ENCODE assay signal across 8 cellular contexts in the genomic region with DNA sequence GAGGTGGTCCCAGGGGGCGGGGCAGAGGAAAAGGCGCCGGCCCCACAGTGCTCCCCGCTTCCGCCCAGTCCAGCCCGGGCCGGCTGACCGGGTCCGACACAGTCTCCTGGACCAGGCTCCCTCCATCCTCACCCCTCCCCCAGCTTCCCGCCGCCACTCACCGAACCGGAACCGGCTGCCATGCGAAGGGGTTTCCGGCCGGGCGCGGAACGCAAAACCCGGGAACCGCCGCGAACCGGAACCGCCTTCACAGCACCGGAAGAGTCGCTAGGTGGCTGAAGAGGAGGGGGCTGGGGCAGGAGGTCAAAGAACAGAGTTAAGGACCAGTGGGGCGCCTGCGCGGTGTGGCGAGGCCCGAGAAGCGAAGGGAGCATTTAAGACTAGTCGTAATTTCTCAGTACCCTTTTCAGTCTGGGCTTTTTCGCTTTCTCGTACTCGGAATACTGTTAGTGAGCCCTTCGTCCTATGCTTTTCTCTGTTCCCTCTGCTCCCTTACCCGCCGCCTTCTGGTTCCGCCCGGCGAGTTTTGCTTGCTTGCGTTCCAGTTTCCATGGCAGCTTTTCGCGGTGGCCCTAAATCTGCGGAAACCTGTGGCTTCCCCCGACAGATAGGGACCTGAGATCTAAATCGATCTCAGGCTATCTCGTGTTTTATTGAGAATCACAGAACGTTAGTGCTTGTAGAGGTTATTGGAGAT. TPM values are rescaled to one million over a fixed set of nuclear protein-coding genes. Genes with fewer than 3 reads are reported as not detected.
DNase-seq lines count a peak whose midpoint lies in the region; ATAC-seq, FAIRE-seq and TF ChIP-seq lines count a peak whose summit lies in the region.

A gene (minus strand): TSS at position 213 of the 697 bp plus-strand sequence. CDS start 4,607 bp downstream, outside the sequence.

- ATAC-seq in GM21737 (IDR thresholded peaks at IDR 0.05; ENCODE audit: unreplicated experiment) = peak; percentile 56
- ATAC-seq in activated T-cell treated with anti-CD3 and anti-CD28 coated beads, Interleukin-2, amount 50 U/mL, for 72 hours (replicated peaks in 1 of 2) = peak; percentile 89 to 90

- peaks cover 42% of the 10 kb centered on the region for H3K4me1 ChIP-seq in KMS-11 (ENCODE audit: low read depth, poor library complexity, severe bottlenecking)
- peaks cover 18 to 29% (median 22%) of the 10 kb centered on the region in 4 donors for H3K4me1 ChIP-seq in esophagus muscularis mucosa

- H3K4me1 Mint-ChIP-seq in activated T-cell treated with anti-CD3 and anti-CD28 coated beads, Interleukin-2, amount 50 U/mL, for 72 hours (ENCODE audit: low read depth) = peaks cover 52% of the 10 kb centered on the region

- no peak for TF ChIP-seq EP300 in esophagus muscularis mucosa (IDR thresholded peaks at IDR 0.05)

- H3K27ac Mint-ChIP-seq in activated T-cell treated with anti-CD3 and anti-CD28 coated beads, Interleukin-2, amount 50 U/mL, for 72 hours = peak within 1 kb of the TSS; percentile 94

- 0% methylated on average over 36 of the region's 52 CpGs for WGBS in esophagus muscularis mucosa

- H3K36me3 Mint-ChIP-seq in activated T-cell treated with anti-CD3 and anti-CD28 coated beads, Interleukin-2, amount 50 U/mL, for 72 hours (ENCODE audit: insufficient read depth in 2 of 2) = peaks cover 4% of the 10 kb centered on the region in 2 donors

- peak within 1 kb of the TSS; percentile 90 for H3K4me2 ChIP-seq in KMS-11

- H2AFZ ChIP-seq in KMS-11 (ENCODE audit: low read depth) = peak within 1 kb of the TSS; percentile 77

- DNase-seq in DMS53 (lab: John Stamatoyannopoulos, UW) (peak; percentile 99), RCC 7860 (ENCODE audit: low spot score) (peak; percentile 72), esophagus muscularis mucosa (ENCODE audit: extremely low spot score) (peak; percentile 97), myocyte (ENCODE audit: low read depth) (peak; percentile 90)
- DNase-seq in activated T-cell treated with anti-CD3 and anti-CD28 coated beads, Interleukin-2, amount 50 U/mL, for 72 hours = peak; percentile 91 to 92
- peak; percentile 82 to 86 for DNase-seq in stimulated activated CD8-positive, alpha-beta memory T cell treated with anti-CD3 and anti-CD28 coated beads, Interleukin-7, amount 100 ng/mL, for 48 hours (ENCODE audit: extremely low read depth in 1 of 2, low read depth in 1 of 2)

- H3K4me3 ChIP-seq in KMS-11 (IDR thresholded peaks at IDR 0.05; ENCODE audit: insufficient read depth, low read depth, low read length) (no peak within 1 kb of the TSS), esophagus muscularis mucosa (peak within 1 kb of the TSS; percentile 68 to 96 (median 86))

- H3K36me3 ChIP-seq in KMS-11 (ENCODE audit: insufficient read depth) (no peaks in the 10 kb centered on the region), esophagus muscularis mucosa (peaks cover 0 to 3% (median 0%) of the 10 kb centered on the region in 4 donors)

- TF ChIP-seq CTCF in KMS-11 (conservative IDR thresholded peaks at IDR 0.05; ENCODE audit: low read depth, low read length) (no peak), esophagus muscularis mucosa (IDR thresholded peaks at IDR 0.05) (peak; percentile 26 to 39 (median 30))

- H3K27ac ChIP-seq in KMS-11 (peak within 1 kb of the TSS; percentile 98), esophagus muscularis mucosa (replicated peaks in 1 of 4) (peak within 1 kb of the TSS; percentile 86 to 92 (median 92))

- intact Hi-C loops in esophagus muscularis mucosa (cut with DNase I) = loop anchor here (1.0 to 5.0 kb wide), 2 partner anchors 13 to 51 kb away; a partner anchor contains a TSS

- H3K9ac ChIP-seq in KMS-11 = peak within 1 kb of the TSS; percentile 95

- no peak for FAIRE-seq in RCC 7860 (lab: Jason Lieb, UNC)

- peaks cover 42% of the 10 kb centered on the region for H3K79me2 ChIP-seq in KMS-11 (ENCODE audit: insufficient read depth, low read depth)

- H4K20me1 ChIP-seq in KMS-11 (ENCODE audit: insufficient read depth) = no peaks in the 10 kb centered on the region

- peak; percentile 9 for TF ChIP-seq POLR2A in esophagus muscularis mucosa (IDR thresholded peaks at IDR 0.05; ENCODE audit: low read depth)

- H3K9me3 ChIP-seq in esophagus muscularis mucosa = no peaks in the 10 kb centered on the region

- H3K9me3 Mint-ChIP-seq in activated T-cell treated with anti-CD3 and anti-CD28 coated beads, Interleukin-2, amount 50 U/mL, for 72 hours = no peaks in the 10 kb centered on the region

- no peaks in the 10 kb centered on the region for H3K27me3 Mint-ChIP-seq in activated T-cell treated with anti-CD3 and anti-CD28 coated beads, Interleukin-2, amount 50 U/mL, for 72 hours (ENCODE audit: low read depth)

- peak within 1 kb of the TSS; percentile 90 to 97 for H3K4me3 Mint-ChIP-seq in activated T-cell treated with anti-CD3 and anti-CD28 coated beads, Interleukin-2, amount 50 U/mL, for 72 hours

- H3K27me3 ChIP-seq in KMS-11 (ENCODE audit: insufficient read depth, low read depth) = no peaks in the 10 kb centered on the region
- no peaks in the 10 kb centered on the region for H3K27me3 ChIP-seq in esophagus muscularis mucosa

RNA-seq across cellular contexts. Expression of the gene that starts here (rescaled TPM):
- 10 to 100 TPM; 58.4 to 68.7 TPM for total RNA-seq in activated T-cell treated with anti-CD3 and anti-CD28 coated beads, Interleukin-2, amount 50 U/mL, for 72 hours
- total RNA-seq in esophagus muscularis mucosa (10 to 100 TPM; 12.9 to 19.2 (median 14.3) TPM), myocyte (10.9 and 14.0 TPM in 2 replicates)
- polyA plus RNA-seq in myocyte (2012) = 4.2 TPM
